In genomic region chr9:69252436-69252835, GRCh38 we compare ENCODE assay signal across 19 cellular contexts.
"Had no signal": no experiment of that assay in that cellular context is flagged by ENCODE, and none has a peak within 500 bp of the region (broad histone marks: within the 10 kb centered on the region; RNA-seq: fewer than 3 reads in every experiment).

No MANE protein-coding gene starts in this region.

- H3K4me3 Mint-ChIP-seq: activated CD4-positive, alpha-beta T cell treated with anti-CD3 and anti-CD28 coated beads, Interleukin-2, amount 10 ng/mL, durations not matched to agents 7 days and 5 days; activated naive CD8-positive, alpha-beta T cell; brain; memory B cell; natural killer cell treated with Interleukin-12 subunit alpha and Interleukin-12 subunit beta and Interleukin-15 and Interleukin-18, amount 100 ng/mL, for 72 hours had no signal

- H3K9me3 Mint-ChIP-seq: activated CD4-positive, alpha-beta T cell treated with anti-CD3 and anti-CD28 coated beads, Interleukin-2, amount 10 ng/mL, durations not matched to agents 7 days and 5 days; brain; memory B cell; natural killer cell treated with Interleukin-12 subunit alpha and Interleukin-12 subunit beta and Interleukin-15 and Interleukin-18, amount 100 ng/mL, for 72 hours had no signal

- DNase-seq: activated CD4-positive, alpha-beta T cell treated with anti-CD3 and anti-CD28 coated beads, Interleukin-2, amount 10 ng/mL, durations not matched to agents 7 days and 5 days; activated CD4-positive, CD25-positive, alpha-beta regulatory T cell; activated effector memory CD4-positive, alpha-beta T cell treated with anti-CD3 and anti-CD28 coated beads, Interleukin-2, amount 50 U/mL, for 16 hours; amygdala; cerebellar nuclear complex; dorsolateral prefrontal cortex; kidney glomerular epithelial cell; stimulated activated CD4-positive, alpha-beta T cell treated with anti-CD3 and anti-CD28 coated beads, Interleukin-4, amount 100 ng/mL, for 1 hour; stimulated activated CD8-positive, alpha-beta memory T cell treated with anti-CD3 and anti-CD28 coated beads, Interleukin-4, amount 100 ng/mL, for 48 hours; stimulated activated naive CD8-positive, alpha-beta T cell treated with anti-CD3 and anti-CD28 coated beads, Interleukin-15, Interleukin-2, amounts not matched to agents 100 U/mL and 50 U/mL, for 24 hours; T-helper 2 cell had no signal

- H3K4me3 ChIP-seq: dorsolateral prefrontal cortex, thoracic aorta had no signal

- FAIRE-seq: endometrium, frontal cortex, TTC549 had no signal

- H3K27ac Mint-ChIP-seq: activated CD4-positive, alpha-beta T cell treated with anti-CD3 and anti-CD28 coated beads, Interleukin-2, amount 10 ng/mL, durations not matched to agents 7 days and 5 days; activated naive CD8-positive, alpha-beta T cell; brain; memory B cell; natural killer cell treated with Interleukin-12 subunit alpha and Interleukin-12 subunit beta and Interleukin-15 and Interleukin-18, amount 100 ng/mL, for 72 hours had no signal

- H3K4me1 Mint-ChIP-seq: activated CD4-positive, alpha-beta T cell treated with anti-CD3 and anti-CD28 coated beads, Interleukin-2, amount 10 ng/mL, durations not matched to agents 7 days and 5 days; brain; memory B cell had no signal

- ATAC-seq: natural killer cell treated with Interleukin-12 subunit alpha and Interleukin-12 subunit beta and Interleukin-15 and Interleukin-18, amount 100 ng/mL, for 72 hours; stimulated activated naive CD8-positive, alpha-beta T cell treated with anti-CD3 and anti-CD28 coated beads, Interleukin-15, Interleukin-2, amounts not matched to agents 100 U/mL and 50 U/mL, for 24 hours had no signal

- H3K36me3 Mint-ChIP-seq: natural killer cell treated with Interleukin-12 subunit alpha and Interleukin-12 subunit beta and Interleukin-15 and Interleukin-18, amount 100 ng/mL, for 72 hours had no signal

- H3K27me3 ChIP-seq: dorsolateral prefrontal cortex had no signal

- H3K9me3 ChIP-seq: thoracic aorta had no signal

- H3K27me3 Mint-ChIP-seq: activated CD4-positive, alpha-beta T cell treated with anti-CD3 and anti-CD28 coated beads, Interleukin-2, amount 10 ng/mL, durations not matched to agents 7 days and 5 days; activated naive CD8-positive, alpha-beta T cell; brain; memory B cell; natural killer cell treated with Interleukin-12 subunit alpha and Interleukin-12 subunit beta and Interleukin-15 and Interleukin-18, amount 100 ng/mL, for 72 hours had no signal
